In the genomic region with DNA sequence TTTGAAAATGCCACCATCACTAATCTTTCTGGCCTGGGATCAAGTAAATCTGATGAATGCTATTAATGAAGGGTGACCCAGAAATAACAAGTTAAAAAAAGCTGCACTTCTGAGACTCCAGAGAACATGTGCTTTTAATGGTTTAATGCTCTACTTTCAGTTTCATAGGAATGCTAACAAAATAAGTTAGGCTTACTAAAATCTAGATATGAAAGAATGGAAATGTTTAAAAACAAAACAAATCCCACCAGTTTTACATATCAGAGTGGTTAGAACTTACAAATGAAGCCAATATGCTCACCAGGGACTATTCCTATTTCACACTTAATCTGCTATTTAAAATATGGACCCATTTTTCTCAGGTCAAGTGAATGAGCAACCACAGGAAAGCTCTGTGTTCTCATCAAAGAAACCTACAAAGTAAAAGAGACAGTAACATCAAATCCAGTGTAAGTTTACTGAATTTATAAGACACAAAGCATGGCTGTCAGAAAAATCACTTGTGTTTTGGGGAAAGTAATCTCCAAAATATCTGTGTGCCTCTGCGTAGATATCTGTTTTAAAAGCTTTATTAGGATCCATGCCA, we compare ENCODE assay signal across 9 cellular contexts. TPM values are rescaled to one million over a fixed set of nuclear protein-coding genes. Genes with fewer than 3 reads are reported as not detected.
A peak's percentile ranks its signal among the peaks of the same experiment; 100 is the strongest.
DNase-seq lines count a peak whose midpoint lies in the region; ATAC-seq and TF ChIP-seq lines count a peak whose summit lies in the region.
"Had no signal": no experiment of that assay in that cellular context is flagged by ENCODE, and none has a peak within 500 bp of the region (broad histone marks: within the 10 kb centered on the region; RNA-seq: fewer than 3 reads in every experiment).

No MANE protein-coding gene starts in this region.

- H3K36me3 Mint-ChIP-seq in T-helper 1 cell treated with Interleukin-12 subunit alpha and Interleukin-12 subunit beta and Interleukin-4 antibody, amounts not matched to agents 30 μg/mL and 1 μg/mL, for 36 hours (ENCODE audit: low read depth) = peaks cover 37% of the 10 kb centered on the region
- peaks cover 17% of the 10 kb centered on the region for H3K36me3 Mint-ChIP-seq in activated B cell treated with CpG ODN at 0.5 μM for 24 hours (ENCODE audit: low read depth)
- no peaks in the 10 kb centered on the region for H3K36me3 Mint-ChIP-seq in natural killer cell

- intact Hi-C loops in activated B cell treated with CpG ODN at 0.5 μM for 24 hours (cut with micrococcal nuclease) (loop anchor here (1.0 kb wide), 1 partner anchor 9 kb away; no protein-coding TSS in a partner anchor), natural killer cell (cut with micrococcal nuclease) (loop anchor here (2.0 to 10.0 kb wide), 2 partner anchors 14 to 162 kb away; no protein-coding TSS in a partner anchor)

- H3K9me3 Mint-ChIP-seq in T-helper 1 cell treated with Interleukin-12 subunit alpha and Interleukin-12 subunit beta and Interleukin-4 antibody, amounts not matched to agents 30 μg/mL and 1 μg/mL, for 36 hours = no peaks in the 10 kb centered on the region
- H3K9me3 Mint-ChIP-seq in activated B cell treated with CpG ODN at 0.5 μM for 24 hours (no peaks in the 10 kb centered on the region), natural killer cell (no peaks in the 10 kb centered on the region)
- H3K9me3 Mint-ChIP-seq: brain had no signal

- CTCF ChIA-PET in activated B cell treated with CpG ODN at 0.5 μM for 24 hours (lab: Charles Lee) = no interaction called here

- peak; percentile 44 for ATAC-seq in GM21825 (IDR thresholded peaks at IDR 0.05; ENCODE audit: unreplicated experiment)
- ATAC-seq in activated B cell treated with CpG ODN at 0.5 μM for 24 hours (ENCODE audit: low read depth) = peak; percentile 10
- no peak for ATAC-seq in natural killer cell

- DNase-seq in T-helper 1 cell (no peak), activated B cell treated with CpG ODN at 0.5 μM for 24 hours (no peak), natural killer cell (no peak), SHP77 (lab: John Stamatoyannopoulos, UW) (no peak), SK-N-DZ (ENCODE audit: low spot score) (no peak), NCI-H2081 (lab: John Stamatoyannopoulos, UW) (no peak)

- H3K4me1 Mint-ChIP-seq in T-helper 1 cell treated with Interleukin-12 subunit alpha and Interleukin-12 subunit beta and Interleukin-4 antibody, amounts not matched to agents 30 μg/mL and 1 μg/mL, for 36 hours (ENCODE audit: low read depth) = peaks cover 46% of the 10 kb centered on the region
- H3K4me1 Mint-ChIP-seq in activated B cell treated with CpG ODN at 0.5 μM for 24 hours (peaks cover 21% of the 10 kb centered on the region), natural killer cell (peaks cover 72 to 81% of the 10 kb centered on the region in 2 donors)

- peak overlapping the region; percentile 43 for H3K4me3 Mint-ChIP-seq in T-helper 1 cell treated with Interleukin-12 subunit alpha and Interleukin-12 subunit beta and Interleukin-4 antibody, amounts not matched to agents 30 μg/mL and 1 μg/mL, for 36 hours
- peak overlapping the region; percentile 12 for H3K4me3 Mint-ChIP-seq in activated B cell treated with CpG ODN at 0.5 μM for 24 hours
- peak overlapping the region; percentile 73 for H3K4me3 Mint-ChIP-seq in natural killer cell

- no peaks in the 10 kb centered on the region for H3K27me3 Mint-ChIP-seq in T-helper 1 cell treated with Interleukin-12 subunit alpha and Interleukin-12 subunit beta and Interleukin-4 antibody, amounts not matched to agents 30 μg/mL and 1 μg/mL, for 36 hours (ENCODE audit: low read depth)
- no peaks in the 10 kb centered on the region for H3K27me3 Mint-ChIP-seq in activated B cell treated with CpG ODN at 0.5 μM for 24 hours
- H3K27me3 Mint-ChIP-seq in natural killer cell (ENCODE audit: low read depth in 2 of 2) = no peaks in the 10 kb centered on the region
- H3K27me3 Mint-ChIP-seq: brain had no signal

- TF ChIP-seq CTCF in activated B cell treated with CpG ODN at 0.5 μM for 24 hours (IDR thresholded peaks at IDR 0.05) = no peak
- no peak for TF ChIP-seq CTCF in natural killer cell (IDR thresholded peaks at IDR 0.05)

- peak overlapping the region; percentile 74 for H3K27ac Mint-ChIP-seq in T-helper 1 cell treated with Interleukin-12 subunit alpha and Interleukin-12 subunit beta and Interleukin-4 antibody, amounts not matched to agents 30 μg/mL and 1 μg/mL, for 36 hours
- H3K27ac Mint-ChIP-seq in activated B cell treated with CpG ODN at 0.5 μM for 24 hours = no peak overlapping the region
- no peak overlapping the region for H3K27ac Mint-ChIP-seq in natural killer cell

- POLR2A ChIA-PET in activated B cell treated with CpG ODN at 0.5 μM for 24 hours (lab: Charles Lee) = interaction anchor here (0.6 to 1.3 kb wide), 2 partner anchors 12 to 39 kb away, joined by 7 to 9 read pairs; no protein-coding TSS in a partner anchor

RNA-seq across cellular contexts. Expression of gene FYN, which starts 40.3 kb away (rescaled TPM):
- total RNA-seq in activated B cell treated with CpG ODN at 0.5 μM for 24 hours (57.8 and 64.7 TPM in 2 replicates), natural killer cell (100 to 1,000 TPM; 616 to 757 (median 713) TPM)
- polyA plus RNA-seq in SK-N-DZ (2014; cell fraction: cytosol; rRNA removed) = 122 and 147 TPM in 2 replicates
- 64.5 and 79.5 TPM in 2 replicates for polyA plus RNA-seq in SK-N-DZ (2014; cell fraction: nucleus; rRNA removed)

Comparison
In these comparisons a context has a peak if more than half of its experiments do, and no peak if none do; other contexts are left out.
1. H3K4me3 Mint-ChIP-seq: peak in every context shown above with its lines; median percentile 73 in natural killer cell; 43 in T-helper 1 cell treated with Interleukin-12 subunit alpha and Interleukin-12 subunit beta and Interleukin-4 antibody, amounts not matched to agents 30 μg/mL and 1 μg/mL, for 36 hours; 12 in activated B cell treated with CpG ODN at 0.5 μM for 24 hours.
2. ATAC-seq: peak in GM21825 (single experiment) and activated B cell treated with CpG ODN at 0.5 μM for 24 hours (single experiment); none in natural killer cell (0 of 3).